ENCODE assay signal across 15 cellular contexts in the genomic region with DNA sequence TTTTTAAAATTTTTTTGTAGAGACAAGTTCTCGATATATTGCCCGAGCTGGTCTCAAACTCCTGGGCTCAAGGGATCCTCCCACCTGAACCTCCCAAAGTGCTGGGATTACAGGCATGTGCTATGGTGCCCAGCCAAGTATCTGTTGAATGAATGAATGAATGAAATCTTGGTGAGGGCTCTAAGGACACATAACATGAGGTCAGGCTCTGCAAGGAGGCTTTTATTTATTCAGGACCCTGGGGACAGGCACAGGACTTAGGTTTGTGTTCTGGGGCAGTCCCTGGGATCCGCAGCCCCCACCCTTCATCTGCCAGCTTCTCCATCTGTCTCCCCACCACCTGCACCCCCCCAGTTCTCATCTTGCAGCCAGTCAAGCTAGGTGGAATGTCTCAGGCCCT. TPM values are rescaled to one million over a fixed set of nuclear protein-coding genes. Genes with fewer than 3 reads are reported as not detected.
DNase-seq lines count a peak whose midpoint lies in the region; ATAC-seq and TF ChIP-seq lines count a peak whose summit lies in the region.
"Had no signal": no experiment of that assay in that cellular context is flagged by ENCODE, and none has a peak within 500 bp of the region (broad histone marks: within the 10 kb centered on the region; RNA-seq: fewer than 3 reads in every experiment).

No MANE protein-coding gene starts in this region.

- H3F3A ChIP-seq in SK-N-SH (replicated peaks; ENCODE audit: insufficient read depth), result peaks cover 13% of the 10 kb centered on the region

- intact Hi-C loops in IMR-90 (cut with micrococcal nuclease), result no loop called here
- intact Hi-C loops in dendritic cell treated with granulocyte-macrophage colony-stimulating factor and Interleukin-4, amounts not matched to agents 40 ng/mL and 50 ng/mL, for 4 days (cut with micrococcal nuclease), result no loop called here
- intact Hi-C loops in Calu3 (cut with micrococcal nuclease; ENCODE audit: unreplicated experiment), result no loop called here

- H3K27me3 Mint-ChIP-seq in dendritic cell treated with granulocyte-macrophage colony-stimulating factor and Interleukin-4, amounts not matched to agents 40 ng/mL and 50 ng/mL, for 4 days, result peaks cover 14% of the 10 kb centered on the region
- peaks cover 72% of the 10 kb centered on the region for H3K27me3 Mint-ChIP-seq in Calu3 (ENCODE audit: unreplicated experiment)

- peak overlapping the region; percentile 62 for H3K4ac ChIP-seq in IMR-90 (ENCODE audit: low read depth, low read length)

- H2BK5ac ChIP-seq in IMR-90 (ENCODE audit: low read depth, low read length, poor library complexity, severe bottlenecking), result peak overlapping the region; percentile 11

- H2BK15ac ChIP-seq in IMR-90 (ENCODE audit: low read depth, low read length), result peak overlapping the region; percentile 8; the same call in 1 of the 3 replicates

- no peak overlapping the region for H2BK20ac ChIP-seq in IMR-90 (ENCODE audit: low read depth, low read length)

- H3K4me3 ChIP-seq in SK-N-SH (ENCODE audit: low read depth in 2 of 2, low read length in 1 of 2), result peak overlapping the region in 1 of 2 experiments; percentile 52; a peak in 1 of 4 replicates
- H3K4me3 ChIP-seq in IMR-90 (ENCODE audit: insufficient read depth, low read depth, low read length), result no peak overlapping the region
- H3K4me3 ChIP-seq in skin epidermis, result no peak overlapping the region
- H3K4me3 ChIP-seq: lung, suprapubic skin had no signal

- H3K4me2 ChIP-seq in SK-N-SH (no peak overlapping the region), IMR-90 (ENCODE audit: low read depth, low read length) (peak overlapping the region; percentile 16; the same call in 1 of the 2 replicates)

- ATAC-seq in SK-N-SH treated with all-trans-retinoic acid at 6 μM for 48 hours (no peak), IMR-90 (ENCODE audit: low read depth) (no peak), HG02870 (IDR thresholded peaks at IDR 0.05; ENCODE audit: unreplicated experiment) (no peak)

- no peak for TF ChIP-seq POLR2A in IMR-90 (IDR thresholded peaks at IDR 0.05; ENCODE audit: low read depth, low read length)

- peak overlapping the region; percentile 91 for H3K27ac Mint-ChIP-seq in dendritic cell treated with granulocyte-macrophage colony-stimulating factor and Interleukin-4, amounts not matched to agents 40 ng/mL and 50 ng/mL, for 4 days
- H3K27ac Mint-ChIP-seq in Calu3 (ENCODE audit: unreplicated experiment), result no peak overlapping the region

- peak overlapping the region; percentile 29; the same call in 1 of the 2 replicates for H2BK120ac ChIP-seq in IMR-90 (ENCODE audit: low read depth, low read length)

- H3K9me2 ChIP-seq in SK-N-SH, result no peaks in the 10 kb centered on the region

- peaks cover 22% of the 10 kb centered on the region for H3K9me1 ChIP-seq in IMR-90 (ENCODE audit: insufficient read depth, low read length)

- H2AK9ac ChIP-seq in IMR-90 (replicated peaks; ENCODE audit: low read depth, low read length, poor library complexity), result no peak overlapping the region

- TF ChIP-seq CTCF in SK-N-SH (IDR thresholded peaks at IDR 0.05), result no peak
- no peak for TF ChIP-seq CTCF in IMR-90 (conservative IDR thresholded peaks at IDR 0.05; ENCODE audit: low read depth, low read length)
- no peak for TF ChIP-seq CTCF in Calu3 (IDR thresholded peaks at IDR 0.05; ENCODE audit: unreplicated experiment)

- dilution Hi-C loops in IMR-90 (cut with HindIII; ENCODE audit: low sequenced_read_pairs, unreplicated experiment), result no loop called here

- BruUV-seq in IMR-90 (replicated peaks; lab: Mats Ljungman, UMichigan), result no TSS peak
- no TSS peak for BruUV-seq in Calu3 (replicated peaks; lab: Mats Ljungman, UMichigan)

- H3K27me3 ChIP-seq in SK-N-SH (ENCODE audit: insufficient read depth), result no peaks in the 10 kb centered on the region
- H3K27me3 ChIP-seq in IMR-90 (ENCODE audit: control insufficient read depth, insufficient read depth, low read length), result no peaks in the 10 kb centered on the region
- H3K27me3 ChIP-seq: suprapubic skin had no signal

- H3K9me3 ChIP-seq in SK-N-SH (no peaks in the 10 kb centered on the region), IMR-90 (ENCODE audit: control insufficient read depth, insufficient read depth, low read length) (no peaks in the 10 kb centered on the region)
- H3K9me3 ChIP-seq: suprapubic skin had no signal

- POLR2A ChIA-PET in SK-N-SH (lab: Yijun Ruan, JAX), result interaction anchor here (0.6 to 3.7 kb wide), 9 partner anchors 10 to 1099 kb away, joined by 3 to 100 read pairs (median 4); a partner anchor contains a TSS
- POLR2A ChIA-PET in IMR-90 (lab: Charles Lee; ENCODE audit: unreplicated experiment), result no interaction called here

- in situ Hi-C loops in IMR-90 (cut with MboI; ENCODE audit: low sequenced_read_pairs), result no loop called here

- no peak overlapping the region for H3K56ac ChIP-seq in IMR-90 (ENCODE audit: extremely low read depth, insufficient read depth, low read length)

- H3K4me1 Mint-ChIP-seq in dendritic cell treated with granulocyte-macrophage colony-stimulating factor and Interleukin-4, amounts not matched to agents 40 ng/mL and 50 ng/mL, for 4 days (ENCODE audit: low read depth), result peaks cover 76% of the 10 kb centered on the region
- H3K4me1 Mint-ChIP-seq in Calu3 (ENCODE audit: low read depth, unreplicated experiment), result peaks cover 9% of the 10 kb centered on the region

- H3K79me1 ChIP-seq in IMR-90 (ENCODE audit: low read depth in 1 of 2, low read length in 2 of 2), result peaks cover 0 to 23% of the 10 kb centered on the region in 2 experiments; a peak in 1 of 4 replicates

- no peak overlapping the region for H3K18ac ChIP-seq in IMR-90 (ENCODE audit: low read depth, low read length)

- H3K23ac ChIP-seq in IMR-90 (ENCODE audit: low read depth, low read length), result no peak overlapping the region

- H3K14ac ChIP-seq in IMR-90 (replicated peaks; ENCODE audit: low read depth, low read length), result no peak overlapping the region; the same call in 1 of the 2 replicates

- H3K36me3 ChIP-seq in SK-N-SH (replicated peaks in 1 of 2; ENCODE audit: control insufficient read depth in 1 of 2, insufficient read depth in 2 of 2, low read length in 1 of 2) (no peaks in the 10 kb centered on the region), IMR-90 (ENCODE audit: control insufficient read depth, insufficient read depth, low read length) (no peaks in the 10 kb centered on the region)
- H3K36me3 ChIP-seq: suprapubic skin had no signal

- H3K79me2 ChIP-seq in SK-N-SH (ENCODE audit: insufficient read depth), result no peaks in the 10 kb centered on the region

- 71% methylated on average over 3 of the region's 3 CpGs for WGBS in SK-N-SH (ENCODE audit: low lambda C conversion rate)
- no CpG with 5 or more reads among the region's 3 CpGs for WGBS in IMR-90 (ENCODE audit: extremely low coverage in 2 of 2, insufficient read length in 1 of 2), 2 experiments

- H3K4me1 ChIP-seq in SK-N-SH (ENCODE audit: control insufficient read depth in 1 of 2, insufficient read depth in 2 of 2, low read depth in 1 of 2, low read length in 1 of 2), result peaks cover 10 to 62% of the 10 kb centered on the region in 2 experiments
- H3K4me1 ChIP-seq in IMR-90 (ENCODE audit: control insufficient read depth, insufficient read depth, low read length), result peaks cover 39% of the 10 kb centered on the region

- H3K9ac ChIP-seq in SK-N-SH (no peak overlapping the region), IMR-90 (ENCODE audit: low read depth, low read length) (no peak overlapping the region)

- TF ChIP-seq RAD21 in SK-N-SH (IDR thresholded peaks at IDR 0.05; ENCODE audit: low read length), result no peak
- TF ChIP-seq RAD21 in IMR-90 (IDR thresholded peaks at IDR 0.05; ENCODE audit: low read length), result no peak

- H3K9me3 Mint-ChIP-seq in dendritic cell treated with granulocyte-macrophage colony-stimulating factor and Interleukin-4, amounts not matched to agents 40 ng/mL and 50 ng/mL, for 4 days, result no peaks in the 10 kb centered on the region
- no peaks in the 10 kb centered on the region for H3K9me3 Mint-ChIP-seq in Calu3 (ENCODE audit: low read depth, unreplicated experiment)

- no peak overlapping the region for H4K5ac ChIP-seq in IMR-90 (ENCODE audit: low read depth, low read length)

- H2AK5ac ChIP-seq in IMR-90 (ENCODE audit: low read depth, low read length), result peak overlapping the region; percentile 81

- H3K4me3 Mint-ChIP-seq in dendritic cell treated with granulocyte-macrophage colony-stimulating factor and Interleukin-4, amounts not matched to agents 40 ng/mL and 50 ng/mL, for 4 days, result peak overlapping the region; percentile 79
- no peak overlapping the region for H3K4me3 Mint-ChIP-seq in Calu3 (ENCODE audit: low read depth, unreplicated experiment)

- H4K91ac ChIP-seq in IMR-90 (ENCODE audit: insufficient read depth, low read depth, low read length), result no peak overlapping the region

- no peaks in the 10 kb centered on the region for H4K20me1 ChIP-seq in SK-N-SH (ENCODE audit: insufficient read depth)
- peaks cover 14% of the 10 kb centered on the region for H4K20me1 ChIP-seq in IMR-90 (ENCODE audit: insufficient read depth, low read length)

- TF ChIP-seq EP300 in SK-N-SH (IDR thresholded peaks at IDR 0.05; ENCODE audit: borderline replicate concordance in 1 of 2, low read depth in 1 of 2, low read length in 1 of 2), result no peak

- H2AFZ ChIP-seq in SK-N-SH (ENCODE audit: low read depth), result no peak overlapping the region
- H2AFZ ChIP-seq in IMR-90 (replicated peaks; ENCODE audit: low read length, poor library complexity), result peak overlapping the region; percentile 46

- peak overlapping the region in 1 of 2 experiments; percentile 97; a peak in 2 of 4 replicates for H3K27ac ChIP-seq in SK-N-SH (ENCODE audit: low read depth in 2 of 2, low read length in 1 of 2)
- H3K27ac ChIP-seq in IMR-90 (ENCODE audit: insufficient read depth, low read length), result peak overlapping the region; percentile 28; the same call in 1 of the 2 replicates
- peak overlapping the region in 11 of 21 experiments; percentile 24 to 79 (median 59) for H3K27ac ChIP-seq in skin epidermis
- H3K27ac ChIP-seq: HL-60 had no signal

- no peak for DNase-seq in SK-N-SH
- no peak for DNase-seq in IMR-90
- no peak for DNase-seq in NCI-H146 treated with DMSO at 0.1 percent for 48 hours (lab: John Stamatoyannopoulos, UW; ENCODE audit: unreplicated experiment)
- no peak for DNase-seq in Calu3
- DNase-seq: 8988T, DMS 273 treated with DMSO at 0.1 percent for 48 hours had no signal

- CTCF ChIA-PET in SK-N-SH (lab: Yijun Ruan, JAX) (interaction anchor here (0.9 to 23.7 kb wide), 8 partner anchors 8 to 91 kb away, joined by 3 to 471 read pairs (median 4); a partner anchor contains a TSS), IMR-90 (lab: Yijun Ruan, JAX) (interaction anchor here (1.0 kb wide), 1 partner anchor 42 kb away, joined by 3 read pairs; no protein-coding TSS in a partner anchor), Calu3 (lab: Charles Lee) (interaction anchor here (9.8 kb wide), 1 partner anchor 42 kb away, joined by 121 read pairs; a partner anchor contains a TSS)

- H3K36me3 Mint-ChIP-seq in dendritic cell treated with granulocyte-macrophage colony-stimulating factor and Interleukin-4, amounts not matched to agents 40 ng/mL and 50 ng/mL, for 4 days (ENCODE audit: low read depth), result peaks cover 51% of the 10 kb centered on the region
- peaks cover 4% of the 10 kb centered on the region for H3K36me3 Mint-ChIP-seq in Calu3 (ENCODE audit: insufficient read depth, unreplicated experiment)

- H4K8ac ChIP-seq in IMR-90 (ENCODE audit: low read depth in 2 of 2, low read length in 2 of 2), result peak overlapping the region in 1 of 2 experiments; percentile 50; a peak in 2 of 4 replicates

RNA-seq across cellular contexts. Expression of a gene that starts 4.6 kb away (rescaled TPM):
- polyA plus RNA-seq in SK-N-SH (2012; rRNA removed), result 2.5 and 3.3 TPM in 2 replicates
- polyA plus RNA-seq in SK-N-SH (2012; cell fraction: cytosol; rRNA removed), result 1.0 and 1.6 TPM in 2 replicates
- 9.5 and 11.9 TPM in 2 replicates for polyA plus RNA-seq in SK-N-SH (2012; cell fraction: nucleus; rRNA removed)
- 0.54 and 0.56 TPM in 2 replicates for total RNA-seq in IMR-90 (2012; rRNA removed)
- 4.9 and 5.3 TPM in 2 replicates for polyA plus RNA-seq in IMR-90 (2012; rRNA removed)
- 2.8 and 7.8 TPM in 2 replicates for polyA plus RNA-seq in IMR-90 (2012; cell fraction: cytosol; rRNA removed)
- polyA plus RNA-seq in IMR-90 (2012; cell fraction: nucleus; rRNA removed; ENCODE audit: low replicate concordance), result 18.1 and 39.4 TPM in 2 replicates
- total RNA-seq in Calu3 (2022), result not detected in 2 replicates

RNA-seq across cellular contexts. Expression of a gene that starts 15.7 kb away (rescaled TPM):
- polyA plus RNA-seq in SK-N-SH (2012; rRNA removed) (not detected in 2 replicates), IMR-90 (2012; rRNA removed) (not detected in 2 replicates)
- polyA plus RNA-seq in SK-N-SH (2012; cell fraction: cytosol; rRNA removed), result not detected in 2 replicates
- polyA plus RNA-seq in SK-N-SH (2012; cell fraction: nucleus; rRNA removed), result not detected in 2 replicates
- total RNA-seq in IMR-90 (2012; rRNA removed) (not detected in 2 replicates), Calu3 (2022) (not detected in 2 replicates)
- not detected in 2 replicates for polyA plus RNA-seq in IMR-90 (2012; cell fraction: cytosol; rRNA removed)
- not detected in 2 replicates for polyA plus RNA-seq in IMR-90 (2012; cell fraction: nucleus; rRNA removed; ENCODE audit: low replicate concordance)
- total RNA-seq: bronchial epithelial cell, lung, pulmonary artery endothelial cell, suprapubic skin had no signal
- polyA plus RNA-seq: lung had no signal

RNA-seq across cellular contexts. Expression of a gene that starts 19.1 kb away (rescaled TPM):
- 445 and 495 TPM in 2 replicates for polyA plus RNA-seq in SK-N-SH (2012; rRNA removed)
- polyA plus RNA-seq in SK-N-SH (2012; cell fraction: cytosol; rRNA removed), result 552 and 634 TPM in 2 replicates
- polyA plus RNA-seq in SK-N-SH (2012; cell fraction: nucleus; rRNA removed), result 207 and 230 TPM in 2 replicates
- total RNA-seq in IMR-90 (2012; rRNA removed), result 91.6 and 197 TPM in 2 replicates
- 467 and 501 TPM in 2 replicates for polyA plus RNA-seq in IMR-90 (2012; rRNA removed)
- 414 and 485 TPM in 2 replicates for polyA plus RNA-seq in IMR-90 (2012; cell fraction: cytosol; rRNA removed)
- 233 and 354 TPM in 2 replicates for polyA plus RNA-seq in IMR-90 (2012; cell fraction: nucleus; rRNA removed; ENCODE audit: low replicate concordance)
- 182 and 220 TPM in 2 replicates for total RNA-seq in Calu3 (2022)

RNA-seq across cellular contexts. Expression of a gene that starts 40.7 kb away (rescaled TPM):
- polyA plus RNA-seq in SK-N-SH (2012; rRNA removed), result 9.5 and 10.6 TPM in 2 replicates
- polyA plus RNA-seq in SK-N-SH (2012; cell fraction: cytosol; rRNA removed), result 6.9 and 8.6 TPM in 2 replicates
- polyA plus RNA-seq in SK-N-SH (2012; cell fraction: nucleus; rRNA removed), result 7.0 and 8.3 TPM in 2 replicates
- total RNA-seq in IMR-90 (2012; rRNA removed), result 1.6 and 1.9 TPM in 2 replicates
- 4.9 and 5.7 TPM in 2 replicates for polyA plus RNA-seq in IMR-90 (2012; rRNA removed)
- 3.0 and 6.6 TPM in 2 replicates for polyA plus RNA-seq in IMR-90 (2012; cell fraction: cytosol; rRNA removed)
- polyA plus RNA-seq in IMR-90 (2012; cell fraction: nucleus; rRNA removed; ENCODE audit: low replicate concordance), result 6.5 and 7.5 TPM in 2 replicates
- total RNA-seq in Calu3 (2022), result not detected in 2 replicates
